In the genomic region with DNA sequence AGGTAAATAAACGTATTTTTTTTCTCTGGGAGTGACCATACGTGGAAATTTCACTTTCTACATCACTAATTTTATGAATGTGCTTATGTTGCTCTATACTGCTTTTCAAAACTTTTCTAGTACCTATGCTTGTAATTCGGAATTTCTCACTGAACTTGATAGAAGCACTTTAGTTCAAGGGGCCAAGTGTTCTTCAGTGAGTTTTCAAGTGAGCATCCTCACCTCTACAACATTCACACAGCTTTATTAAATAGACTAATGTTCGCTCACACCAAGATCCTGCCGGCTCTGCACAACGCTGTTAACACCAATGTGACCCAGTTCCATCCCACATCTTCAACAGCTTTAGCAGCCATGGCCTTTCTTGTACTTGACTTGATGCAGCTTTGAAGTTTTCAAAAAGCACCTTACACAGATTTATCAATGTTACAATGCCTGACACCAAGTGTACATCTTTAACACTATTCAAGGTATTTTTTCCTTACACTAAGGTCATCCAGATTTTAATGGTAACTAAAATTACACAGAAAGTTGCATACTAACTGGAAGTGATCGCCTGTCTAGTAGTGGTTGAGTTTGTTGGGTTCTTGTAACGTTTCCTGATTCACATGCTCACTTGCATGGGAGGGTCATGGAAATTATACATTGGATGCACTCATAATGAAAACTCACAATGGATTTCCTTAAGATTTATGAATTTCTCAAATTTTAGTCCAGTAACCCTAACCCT, we compare ENCODE assay signal across 11 cellular contexts. TPM values are rescaled to one million over a fixed set of nuclear protein-coding genes. Genes with fewer than 3 reads are reported as not detected.
A peak's percentile ranks its signal among the peaks of the same experiment; 100 is the strongest.
DNase-seq lines count a peak whose midpoint lies in the region; ATAC-seq and TF ChIP-seq lines count a peak whose summit lies in the region.
"Had no signal": no experiment of that assay in that cellular context is flagged by ENCODE, and none has a peak within 500 bp of the region (broad histone marks: within the 10 kb centered on the region; RNA-seq: fewer than 3 reads in every experiment).

No MANE protein-coding gene starts in this region.

- H3K36me3 ChIP-seq in OCI-LY7 (ENCODE audit: insufficient read depth, low read length) (peaks cover 42% of the 10 kb centered on the region), osteoblast (ENCODE audit: insufficient read depth, low read length) (peaks cover 22% of the 10 kb centered on the region)

- H3K36me3 Mint-ChIP-seq in endothelial cell (ENCODE audit: low read depth, unreplicated experiment): peaks cover 35% of the 10 kb centered on the region

- H3K4me3 ChIP-seq in OCI-LY7 (ENCODE audit: low read depth, low read length, poor library complexity, severe bottlenecking) (no peak overlapping the region), osteoblast (ENCODE audit: insufficient read depth, low read length) (peak overlapping the region; percentile 56)
- H3K4me3 ChIP-seq: ovary had no signal

- POLR2A ChIA-PET in OCI-LY7 (lab: Charles Lee): interaction anchor here (1.0 to 2.3 kb wide), 3 partner anchors 10 to 28 kb away, joined by 3 to 20 read pairs (median 4); no protein-coding TSS in a partner anchor

- peak overlapping the region; percentile 61 for H3K27ac Mint-ChIP-seq in endothelial cell (ENCODE audit: unreplicated experiment)

- H4K20me1 ChIP-seq in OCI-LY7 (ENCODE audit: insufficient read depth, low read length) (peaks cover 26% of the 10 kb centered on the region), osteoblast (ENCODE audit: insufficient read depth, low read length) (peaks cover 48% of the 10 kb centered on the region)

- no peaks in the 10 kb centered on the region for H3K9me3 Mint-ChIP-seq in endothelial cell (ENCODE audit: unreplicated experiment)

- H3K4me1 Mint-ChIP-seq in endothelial cell (ENCODE audit: unreplicated experiment): peaks cover 43% of the 10 kb centered on the region

- no peaks in the 10 kb centered on the region for H3K9me2 ChIP-seq in OCI-LY7 (ENCODE audit: insufficient read depth, low read length)

- no peak overlapping the region for H3K27ac ChIP-seq in OCI-LY7 (ENCODE audit: low read depth, low read length, poor library complexity, severe bottlenecking)
- no peak overlapping the region for H3K27ac ChIP-seq in osteoblast (ENCODE audit: low read depth, low read length)
- H3K27ac ChIP-seq: ovary had no signal

- intact Hi-C loops in OCI-LY7 (cut with micrococcal nuclease; ENCODE audit: unreplicated experiment): no loop called here

- TF ChIP-seq CTCF in OCI-LY7 (conservative IDR thresholded peaks at IDR 0.05; ENCODE audit: low read length): no peak
- TF ChIP-seq CTCF in endothelial cell (IDR thresholded peaks at IDR 0.05; ENCODE audit: unreplicated experiment): no peak
- TF ChIP-seq CTCF in osteoblast (IDR thresholded peaks at IDR 0.05; ENCODE audit: extremely low read depth, low read depth, low read length): no peak

- in situ Hi-C loops in Caki2 (cut with HindIII; ENCODE audit: low pct_unique_long_range_greater_than_20kb, low sequenced_read_pairs): no loop called here

- H3K27me3 Mint-ChIP-seq in endothelial cell (ENCODE audit: unreplicated experiment): peaks cover 25% of the 10 kb centered on the region

- H3K79me2 ChIP-seq in OCI-LY7 (ENCODE audit: insufficient read depth, low read depth, low read length) (peaks cover 43% of the 10 kb centered on the region), osteoblast (ENCODE audit: insufficient read depth, low read length) (peaks cover 45% of the 10 kb centered on the region)

- H3K4me1 ChIP-seq in OCI-LY7 (ENCODE audit: insufficient read depth, low read length, poor library complexity, severe bottlenecking): peaks cover 49% of the 10 kb centered on the region
- H3K4me1 ChIP-seq in osteoblast (ENCODE audit: insufficient read depth, low read length): peaks cover 31% of the 10 kb centered on the region

- CTCF ChIA-PET in OCI-LY7 (lab: Charles Lee; ENCODE audit: unreplicated experiment): interaction anchor here (0.6 kb wide), 1 partner anchor 12 kb away, joined by 3 read pairs; no protein-coding TSS in a partner anchor

- ATAC-seq in HG03095 (IDR thresholded peaks at IDR 0.05; ENCODE audit: unreplicated experiment): no peak

- H3K4me2 ChIP-seq in OCI-LY7 (ENCODE audit: low read length) (peak overlapping the region; percentile 31; the same call in 1 of the 2 replicates), osteoblast (ENCODE audit: insufficient read depth, low read length) (peak overlapping the region; percentile 76)

- no peak overlapping the region for H3K4me3 Mint-ChIP-seq in endothelial cell (ENCODE audit: unreplicated experiment)

- H3K9me3 ChIP-seq in OCI-LY7 (ENCODE audit: low read length) (no peaks in the 10 kb centered on the region), osteoblast (ENCODE audit: low read depth, low read length) (no peaks in the 10 kb centered on the region)

- H2AFZ ChIP-seq in OCI-LY7 (ENCODE audit: low read length): no peak overlapping the region
- H2AFZ ChIP-seq in osteoblast (ENCODE audit: low read length): no peak overlapping the region

- peak; percentile 37 for DNase-seq in Caki2 (ENCODE audit: low read depth)
- DNase-seq in OCI-LY7 (ENCODE audit: low spot score): no peak
- no peak for DNase-seq in endothelial cell (ENCODE audit: low spot score)
- DNase-seq in osteoblast (ENCODE audit: insufficient read length, low spot score, missing footprints): no peak
- no peak for DNase-seq in stimulated activated CD4-positive, alpha-beta T cell treated with anti-CD3 and anti-CD28 coated beads, Interleukin-1b, Interleukin-23, amount 100 ng/mL, for 48 hours
- no peak for DNase-seq in NCI-H1092 (lab: John Stamatoyannopoulos, UW)
- no peak for DNase-seq in erythroblast (lab: John Stamatoyannopoulos, UW)
- DNase-seq: activated effector memory CD4-positive, alpha-beta T cell treated with anti-CD3 and anti-CD28 coated beads, Interleukin-2, amount 50 U/mL, for 16 hours; NCI-H1092 treated with DMSO at 0.1 percent for 48 hours had no signal

- BruUV-seq in OCI-LY7 (replicated peaks; lab: Mats Ljungman, UMichigan): no TSS peak

- peaks cover 12% of the 10 kb centered on the region for H3K27me3 ChIP-seq in osteoblast (ENCODE audit: insufficient read depth, low read length)
- H3K27me3 ChIP-seq: ovary had no signal

- TF ChIP-seq POLR2A in erythroblast (IDR thresholded peaks at IDR 0.05; ENCODE audit: low read length): no peak

RNA-seq across cellular contexts. Expression of a gene that starts 4.5 kb away (rescaled TPM):
- total RNA-seq in Caki2 (2014; rRNA removed; shearing (Covaris generic); ENCODE audit: low replicate concordance): 1,534 and 1,708 TPM in 2 replicates
- 425 and 431 TPM in 2 replicates for total RNA-seq in OCI-LY7 (2014; rRNA removed; shearing (Covaris generic))
- total RNA-seq in OCI-LY7 (2022) (616 and 682 TPM in 2 replicates), endothelial cell (ENCODE audit: unreplicated experiment) (765 TPM), osteoblast (1,904 and 1,975 TPM in 2 replicates)

RNA-seq across cellular contexts. Expression of a gene that starts 46.3 kb away (rescaled TPM):
- total RNA-seq in Caki2 (2014; rRNA removed; shearing (Covaris generic); ENCODE audit: low replicate concordance): 83.6 and 119 TPM in 2 replicates
- total RNA-seq in OCI-LY7 (2014; rRNA removed; shearing (Covaris generic)): 24.4 and 42.9 TPM in 2 replicates
- total RNA-seq in OCI-LY7 (2022) (99.0 and 112 TPM in 2 replicates), endothelial cell (ENCODE audit: unreplicated experiment) (16.9 TPM), osteoblast (9.4 and 10.9 TPM in 2 replicates)
